ENCODE assay signal across 8 cellular contexts in the genomic region with DNA sequence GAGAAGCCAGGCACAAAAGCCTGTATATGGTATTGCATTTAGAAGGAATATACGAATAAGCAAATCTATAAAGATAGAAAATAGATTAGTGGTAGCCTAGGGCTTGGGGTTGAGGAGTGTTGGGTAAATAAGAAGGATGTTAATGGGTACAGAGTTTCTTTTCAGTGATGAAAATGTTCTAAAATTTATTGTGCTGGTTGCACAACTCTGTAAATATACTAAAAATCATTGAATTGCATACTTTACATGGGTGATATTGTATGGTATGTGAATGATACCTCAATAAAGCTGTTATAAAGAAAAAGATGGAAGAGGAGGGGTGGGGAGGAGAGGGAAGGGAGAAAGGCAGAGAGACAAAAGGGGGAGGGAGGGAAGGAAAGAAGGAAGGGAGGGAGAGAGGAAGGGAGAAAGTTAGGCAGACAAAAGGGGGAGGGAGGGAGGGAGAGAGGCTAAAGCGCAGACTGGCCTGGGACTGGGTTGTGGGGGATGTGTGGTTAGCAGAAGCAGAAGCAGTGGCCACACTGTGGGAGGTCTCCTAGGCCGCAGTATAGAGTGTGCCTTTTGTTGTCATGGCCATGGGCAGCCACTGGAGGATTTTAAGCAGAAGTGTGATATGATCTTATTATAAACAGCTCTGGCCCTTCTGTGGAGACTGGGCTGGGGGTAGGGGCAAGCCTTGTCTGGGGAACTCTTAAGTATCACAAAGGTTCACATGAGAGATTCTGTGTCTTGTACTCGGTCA.
DNase-seq lines count a peak whose midpoint lies in the region; ATAC-seq and TF ChIP-seq lines count a peak whose summit lies in the region.

No MANE protein-coding gene starts in this region.

- H3K9me3 ChIP-seq in WERI-Rb-1 (ENCODE audit: severe bottlenecking): peaks cover 2% of the 10 kb centered on the region

- H3K4me1 Mint-ChIP-seq in CD14-positive monocyte: peaks cover 33% of the 10 kb centered on the region

- H3K4me3 Mint-ChIP-seq in CD14-positive monocyte: peak overlapping the region; percentile 65 to 68

- H3K27me3 Mint-ChIP-seq in CD14-positive monocyte (ENCODE audit: low read depth in 3 of 3): peaks cover 0 to 1% (median 0%) of the 10 kb centered on the region in 3 donors

- H3K36me3 Mint-ChIP-seq in CD14-positive monocyte: peaks cover 0 to 4% of the 10 kb centered on the region in 2 donors

- no peaks in the 10 kb centered on the region for H3K9me3 Mint-ChIP-seq in CD14-positive monocyte

- no peaks in the 10 kb centered on the region for H3K36me3 ChIP-seq in brain microvascular endothelial cell (replicated peaks)
- no peaks in the 10 kb centered on the region for H3K36me3 ChIP-seq in WERI-Rb-1

- intact Hi-C loops in CD14-positive monocyte (cut with micrococcal nuclease) (loop anchor here in 1 of 2 donors (5.0 kb wide), 3 partner anchors 58 to 97 kb away; no protein-coding TSS in a partner anchor), dorsolateral prefrontal cortex (cut with DNase I) (no loop called here)

- no peak overlapping the region for H3K4me3 ChIP-seq in brain microvascular endothelial cell (ENCODE audit: low read depth, low read length)
- H3K4me3 ChIP-seq in WERI-Rb-1 (ENCODE audit: low read depth, low read length): no peak overlapping the region
- H3K4me3 ChIP-seq in dorsolateral prefrontal cortex: no peak overlapping the region

- H3K27ac Mint-ChIP-seq in CD14-positive monocyte: peak overlapping the region; percentile 93 to 99 (median 97)

- H3K27ac ChIP-seq in brain microvascular endothelial cell (no peak overlapping the region), WERI-Rb-1 (no peak overlapping the region), dorsolateral prefrontal cortex (no peak overlapping the region)

- TF ChIP-seq CTCF in CD14-positive monocyte (IDR thresholded peaks at IDR 0.05) (peak; percentile 39), brain microvascular endothelial cell (IDR thresholded peaks at IDR 0.05; ENCODE audit: low read depth, low read length, missing control alignments) (peak; percentile 15), WERI-Rb-1 (IDR thresholded peaks at IDR 0.05; ENCODE audit: low read depth, low read length) (no peak), dorsolateral prefrontal cortex (IDR thresholded peaks at IDR 0.05 in 54 of 56, conservative IDR thresholded peaks at IDR 0.05 in 2 of 56; ENCODE audit: low read depth in 1 of 56, partially characterized antibody in 56 of 56) (no peak)

- in situ Hi-C loops in brain microvascular endothelial cell (cut with HindIII; ENCODE audit: low pct_ligation_motif_present, low sequenced_read_pairs): no loop called here

- H3K27me3 ChIP-seq in brain microvascular endothelial cell (replicated peaks): no peaks in the 10 kb centered on the region
- H3K27me3 ChIP-seq in WERI-Rb-1 (ENCODE audit: insufficient read depth, low read depth, severe bottlenecking): no peaks in the 10 kb centered on the region
- no peaks in the 10 kb centered on the region for H3K27me3 ChIP-seq in dorsolateral prefrontal cortex

- DNase-seq in CD14-positive monocyte (ENCODE audit: low spot score) (peak; percentile 75), brain microvascular endothelial cell (no peak), WERI-Rb-1 (no peak), dorsolateral prefrontal cortex (no peak), COLO668 (lab: John Stamatoyannopoulos, UW; ENCODE audit: unreplicated experiment) (no peak), SW 1271 (lab: John Stamatoyannopoulos, UW) (no peak)

- peak; percentile 80 for ATAC-seq in GM19463 (IDR thresholded peaks at IDR 0.05; ENCODE audit: unreplicated experiment)
- peak; percentile 89 for ATAC-seq in HG03439 (IDR thresholded peaks at IDR 0.05; ENCODE audit: unreplicated experiment)

Comparison
In these comparisons a context has a peak if more than half of its experiments do, and no peak if none do; other contexts are left out.
1. CTCF ChIP-seq: peak in CD14-positive monocyte (single experiment) and brain microvascular endothelial cell (single experiment); none in WERI-Rb-1 (single experiment) and dorsolateral prefrontal cortex (0 of 56).